19 cellular contexts compared by ENCODE assay signal in the genomic region with DNA sequence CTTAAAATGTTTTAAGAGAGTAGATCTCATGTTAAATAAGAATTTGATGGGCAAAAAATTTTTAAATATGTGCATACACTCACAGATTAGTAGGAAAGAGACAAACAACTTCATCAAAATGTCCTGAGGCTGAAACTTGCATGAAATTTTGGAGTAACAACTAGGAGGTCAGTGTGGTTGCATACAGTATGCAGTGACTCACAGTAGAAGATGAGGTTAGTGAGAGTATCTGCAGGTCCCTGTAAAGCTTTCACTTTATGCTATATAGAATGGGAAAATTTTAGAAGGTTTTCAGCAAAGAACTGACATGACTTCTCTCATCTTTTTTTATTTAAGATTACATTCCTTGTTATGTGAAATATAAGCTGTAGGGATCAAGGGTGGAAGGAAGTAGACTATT.
"Had no signal": no experiment of that assay in that cellular context is flagged by ENCODE, and none has a peak within 500 bp of the region (broad histone marks: within the 10 kb centered on the region; RNA-seq: fewer than 3 reads in every experiment).

No MANE protein-coding gene starts in this region.

- ATAC-seq: foreskin keratinocyte; heart right ventricle; left cardiac atrium; left lung; left ventricle myocardium superior; naive thymus-derived CD4-positive, alpha-beta T cell had no signal

- H3K27ac ChIP-seq: coronary artery, dorsolateral prefrontal cortex, esophagus muscularis mucosa, foreskin keratinocyte, heart right ventricle, left lung had no signal

- H3K4me3 ChIP-seq: coronary artery, dorsolateral prefrontal cortex, esophagus muscularis mucosa, heart right ventricle, left lung, lung had no signal

- DNase-seq: dermis blood vessel endothelial cell; dorsolateral prefrontal cortex; effector CD4-positive, alpha-beta T cell; effector memory CD4-positive, alpha-beta T cell; foreskin keratinocyte; glutamatergic neuron; head of caudate nucleus; heart right ventricle; hippocampal formation; left cardiac atrium; left lung; left ventricle myocardium superior; mammary epithelial cell; mesendoderm; midbrain; naive thymus-derived CD4-positive, alpha-beta T cell had no signal

- H3K4me1 ChIP-seq: esophagus muscularis mucosa, foreskin keratinocyte, heart right ventricle, left lung had no signal

- H3K36me3 ChIP-seq: esophagus muscularis mucosa, heart right ventricle, left lung had no signal

- H3K9me3 ChIP-seq: esophagus muscularis mucosa, heart right ventricle, left lung had no signal

- H3K27me3 ChIP-seq: esophagus muscularis mucosa, foreskin keratinocyte, heart right ventricle, left lung had no signal
